32 cellular contexts compared by ENCODE assay signal in the genomic region with DNA sequence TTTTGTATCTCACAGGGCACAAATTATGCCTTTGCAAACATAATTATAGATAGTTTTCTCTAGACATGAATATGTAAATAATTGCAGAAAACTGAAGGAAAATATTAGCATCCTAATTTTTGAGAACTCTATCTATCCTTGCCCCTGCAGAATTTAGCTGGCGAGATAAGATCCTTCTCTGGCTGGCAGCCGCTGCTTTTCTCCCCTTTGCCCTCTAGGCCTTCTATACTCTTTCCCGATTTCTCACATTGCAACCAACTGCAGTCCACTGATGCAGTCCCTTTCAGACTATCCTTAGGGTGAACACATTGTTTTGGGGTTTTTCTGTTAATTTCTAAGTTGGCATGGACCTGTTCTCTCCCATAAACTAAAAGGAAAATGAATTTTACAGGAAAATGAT.
"Had no signal": no experiment of that assay in that cellular context is flagged by ENCODE, and none has a peak within 500 bp of the region (broad histone marks: within the 10 kb centered on the region; RNA-seq: fewer than 3 reads in every experiment).

No MANE protein-coding gene starts in this region.

- DNase-seq: activated CD4-positive, alpha-beta memory T cell treated with anti-CD3 and anti-CD28 coated beads, Interleukin-2, amount 10 ng/mL, durations not matched to agents 7 days and 5 days; activated CD4-positive, alpha-beta T cell treated with anti-CD3 and anti-CD28 coated beads for 1 hour; activated CD4-positive, alpha-beta T cell treated with anti-CD3 and anti-CD28 coated beads for 36 hours; activated CD4-positive, alpha-beta T cell treated with anti-CD3 and anti-CD28 coated beads, Interleukin-2, amount 10 ng/mL, durations not matched to agents 7 days and 5 days; activated CD4-positive, alpha-beta T cell treated with anti-CD3 and anti-CD28 coated beads, Interleukin-2, amount 50 U/mL, for 48 hours; activated CD4-positive, CD25-positive, alpha-beta regulatory T cell; activated CD8-positive, alpha-beta memory T cell treated with anti-CD3 and anti-CD28 coated beads for 24 hours; activated CD8-positive, alpha-beta memory T cell treated with anti-CD3 and anti-CD28 coated beads, Interleukin-2, amount 10 ng/mL, durations not matched to agents 7 days and 5 days; activated CD8-positive, alpha-beta memory T cell treated with anti-CD3 and anti-CD28 coated beads, Interleukin-2, amount 50 U/mL, for 48 hours; activated CD8-positive, alpha-beta T cell treated with anti-CD3 and anti-CD28 coated beads, Interleukin-2, amount 10 ng/mL, durations not matched to agents 7 days and 5 days; activated effector memory CD4-positive, alpha-beta T cell treated with Interleukin-2 at 50 U/mL for 16 hours; activated gamma-delta T cell; activated naive CD4-positive, alpha-beta T cell treated with anti-CD3 and anti-CD28 coated beads, Interleukin-2, amount 10 ng/mL, durations not matched to agents 7 days and 5 days; activated naive CD4-positive, alpha-beta T cell treated with Interleukin-2 at 50 U/mL for 16 hours; activated naive CD8-positive, alpha-beta T cell treated with anti-CD3 and anti-CD28 coated beads, Interleukin-2, amount 10 ng/mL, durations not matched to agents 7 days and 5 days; activated naive CD8-positive, alpha-beta T cell treated with anti-CD3 and anti-CD28 coated beads, Interleukin-2, amount 50 U/mL, for 24 hours; activated T-cell treated with anti-CD3 and anti-CD28 coated beads, Interleukin-2, amount 50 U/mL, for 24 hours; activated T-cell treated with anti-CD3 and anti-CD28 coated beads, Interleukin-2, amount 50 U/mL, for 48 hours; amygdala; anterior cingulate cortex; central memory CD4-positive, alpha-beta T cell; T-cell; T-helper 2 cell; T-helper 9 cell had no signal

- H3K27ac Mint-ChIP-seq: activated CD4-positive, alpha-beta memory T cell treated with anti-CD3 and anti-CD28 coated beads, Interleukin-2, amount 10 ng/mL, durations not matched to agents 7 days and 5 days; activated CD4-positive, alpha-beta T cell treated with anti-CD3 and anti-CD28 coated beads for 36 hours; activated CD4-positive, alpha-beta T cell treated with anti-CD3 and anti-CD28 coated beads, Interleukin-2, amount 10 ng/mL, durations not matched to agents 7 days and 5 days; activated CD8-positive, alpha-beta memory T cell treated with anti-CD3 and anti-CD28 coated beads, Interleukin-2, amount 10 ng/mL, durations not matched to agents 7 days and 5 days; activated CD8-positive, alpha-beta T cell treated with anti-CD3 and anti-CD28 coated beads, Interleukin-2, amount 10 ng/mL, durations not matched to agents 7 days and 5 days; activated naive CD4-positive, alpha-beta T cell treated with anti-CD3 and anti-CD28 coated beads, Interleukin-2, amount 10 ng/mL, durations not matched to agents 7 days and 5 days; activated naive CD4-positive, alpha-beta T cell treated with anti-CD3 and anti-CD28 coated beads, Interleukin-2, amount 50 U/mL, for 24 hours; activated naive CD8-positive, alpha-beta T cell; activated naive CD8-positive, alpha-beta T cell treated with anti-CD3 and anti-CD28 coated beads, Interleukin-2, amount 10 ng/mL, durations not matched to agents 7 days and 5 days; activated naive CD8-positive, alpha-beta T cell treated with anti-CD3 and anti-CD28 coated beads, Interleukin-2, amount 50 U/mL, for 24 hours; activated T-cell treated with anti-CD3 and anti-CD28 coated beads, Interleukin-2, amount 50 U/mL, for 24 hours; activated T-helper 2 cell treated with anti-CD3 and anti-CD28 coated beads, Interferon-gamma antibody, Interleukin-2, Interleukin-4, amounts not matched to agents 10 μg/mL and 5 μg/mL and 100 μg/mL, durations not matched to agents 14 hours and 24 hours and 36 hours; T-cell; T-helper 2 cell treated with Interferon-gamma antibody and Interleukin-4, amounts not matched to agents 5 μg/mL and 100 μg/mL, for 36 hours had no signal

- H3K4me3 Mint-ChIP-seq: activated CD4-positive, alpha-beta memory T cell treated with anti-CD3 and anti-CD28 coated beads, Interleukin-2, amount 10 ng/mL, durations not matched to agents 7 days and 5 days; activated CD4-positive, alpha-beta T cell treated with anti-CD3 and anti-CD28 coated beads for 36 hours; activated CD4-positive, alpha-beta T cell treated with anti-CD3 and anti-CD28 coated beads, Interleukin-2, amount 10 ng/mL, durations not matched to agents 7 days and 5 days; activated CD8-positive, alpha-beta memory T cell treated with anti-CD3 and anti-CD28 coated beads, Interleukin-2, amount 10 ng/mL, durations not matched to agents 7 days and 5 days; activated CD8-positive, alpha-beta T cell treated with anti-CD3 and anti-CD28 coated beads, Interleukin-2, amount 10 ng/mL, durations not matched to agents 7 days and 5 days; activated naive CD4-positive, alpha-beta T cell treated with anti-CD3 and anti-CD28 coated beads, Interleukin-2, amount 10 ng/mL, durations not matched to agents 7 days and 5 days; activated naive CD4-positive, alpha-beta T cell treated with anti-CD3 and anti-CD28 coated beads, Interleukin-2, amount 50 U/mL, for 24 hours; activated naive CD8-positive, alpha-beta T cell; activated naive CD8-positive, alpha-beta T cell treated with anti-CD3 and anti-CD28 coated beads, Interleukin-2, amount 10 ng/mL, durations not matched to agents 7 days and 5 days; activated naive CD8-positive, alpha-beta T cell treated with anti-CD3 and anti-CD28 coated beads, Interleukin-2, amount 50 U/mL, for 24 hours; activated T-cell treated with anti-CD3 and anti-CD28 coated beads, Interleukin-2, amount 50 U/mL, for 24 hours; brain; T-cell; T-helper 2 cell treated with Interferon-gamma antibody and Interleukin-4, amounts not matched to agents 5 μg/mL and 100 μg/mL, for 36 hours had no signal

- H3K4me1 Mint-ChIP-seq: activated naive CD4-positive, alpha-beta T cell treated with anti-CD3 and anti-CD28 coated beads, Interleukin-2, amount 10 ng/mL, durations not matched to agents 7 days and 5 days; activated naive CD4-positive, alpha-beta T cell treated with anti-CD3 and anti-CD28 coated beads, Interleukin-2, amount 50 U/mL, for 24 hours had no signal

- H3K27ac ChIP-seq: ascending aorta, VCaP had no signal

- H3K27me3 ChIP-seq: ascending aorta had no signal

- ATAC-seq: activated CD4-positive, alpha-beta T cell treated with anti-CD3 and anti-CD28 coated beads for 36 hours; activated CD4-positive, CD25-positive, alpha-beta regulatory T cell treated with anti-CD3 and anti-CD28 coated beads, Interleukin-2, amount 50 U/mL, for 24 hours; activated CD8-positive, alpha-beta memory T cell treated with anti-CD3 and anti-CD28 coated beads, Interleukin-2, amount 10 ng/mL, durations not matched to agents 7 days and 5 days; activated CD8-positive, alpha-beta T cell treated with anti-CD3 and anti-CD28 coated beads, Interleukin-2, amount 10 ng/mL, durations not matched to agents 7 days and 5 days; activated naive CD8-positive, alpha-beta T cell treated with anti-CD3 and anti-CD28 coated beads, Interleukin-2, amount 50 U/mL, for 24 hours; T-cell had no signal

- H3K9me3 Mint-ChIP-seq: activated CD4-positive, alpha-beta memory T cell treated with anti-CD3 and anti-CD28 coated beads, Interleukin-2, amount 10 ng/mL, durations not matched to agents 7 days and 5 days; activated CD4-positive, alpha-beta T cell treated with anti-CD3 and anti-CD28 coated beads, Interleukin-2, amount 10 ng/mL, durations not matched to agents 7 days and 5 days; activated naive CD4-positive, alpha-beta T cell treated with anti-CD3 and anti-CD28 coated beads, Interleukin-2, amount 10 ng/mL, durations not matched to agents 7 days and 5 days; activated naive CD4-positive, alpha-beta T cell treated with anti-CD3 and anti-CD28 coated beads, Interleukin-2, amount 50 U/mL, for 24 hours; activated naive CD8-positive, alpha-beta T cell treated with anti-CD3 and anti-CD28 coated beads, Interleukin-2, amount 10 ng/mL, durations not matched to agents 7 days and 5 days; activated naive CD8-positive, alpha-beta T cell treated with anti-CD3 and anti-CD28 coated beads, Interleukin-2, amount 50 U/mL, for 24 hours; activated T-cell treated with anti-CD3 and anti-CD28 coated beads, Interleukin-2, amount 50 U/mL, for 24 hours; activated T-helper 2 cell treated with anti-CD3 and anti-CD28 coated beads, Interferon-gamma antibody, Interleukin-2, Interleukin-4, amounts not matched to agents 10 μg/mL and 5 μg/mL and 100 μg/mL, durations not matched to agents 14 hours and 24 hours and 36 hours; brain; T-cell; T-helper 2 cell treated with Interferon-gamma antibody and Interleukin-4, amounts not matched to agents 5 μg/mL and 100 μg/mL, for 36 hours had no signal

- H3K9me3 ChIP-seq: ascending aorta had no signal

- H3K4me3 ChIP-seq: ascending aorta had no signal

- H3K27me3 Mint-ChIP-seq: activated CD4-positive, alpha-beta memory T cell treated with anti-CD3 and anti-CD28 coated beads, Interleukin-2, amount 10 ng/mL, durations not matched to agents 7 days and 5 days; activated CD4-positive, alpha-beta T cell treated with anti-CD3 and anti-CD28 coated beads for 36 hours; activated CD4-positive, alpha-beta T cell treated with anti-CD3 and anti-CD28 coated beads, Interleukin-2, amount 10 ng/mL, durations not matched to agents 7 days and 5 days; activated CD8-positive, alpha-beta memory T cell treated with anti-CD3 and anti-CD28 coated beads, Interleukin-2, amount 10 ng/mL, durations not matched to agents 7 days and 5 days; activated naive CD4-positive, alpha-beta T cell treated with anti-CD3 and anti-CD28 coated beads, Interleukin-2, amount 10 ng/mL, durations not matched to agents 7 days and 5 days; activated naive CD4-positive, alpha-beta T cell treated with anti-CD3 and anti-CD28 coated beads, Interleukin-2, amount 50 U/mL, for 24 hours; activated naive CD8-positive, alpha-beta T cell; activated naive CD8-positive, alpha-beta T cell treated with anti-CD3 and anti-CD28 coated beads, Interleukin-2, amount 10 ng/mL, durations not matched to agents 7 days and 5 days; activated naive CD8-positive, alpha-beta T cell treated with anti-CD3 and anti-CD28 coated beads, Interleukin-2, amount 50 U/mL, for 24 hours; activated T-cell treated with anti-CD3 and anti-CD28 coated beads, Interleukin-2, amount 50 U/mL, for 24 hours; brain; T-cell had no signal
